36 cellular contexts compared by ENCODE assay signal in genomic region chr16:3092501-3092991, GRCh38. TPM values are rescaled to one million over a fixed set of nuclear protein-coding genes. Genes with fewer than 3 reads are reported as not detected.
DNase-seq lines count a peak whose midpoint lies in the region; ATAC-seq and TF ChIP-seq lines count a peak whose summit lies in the region.
"Had no signal": no experiment of that assay in that cellular context is flagged by ENCODE, and none has a peak within 500 bp of the region (broad histone marks: within the 10 kb centered on the region; RNA-seq: fewer than 3 reads in every experiment).

No MANE protein-coding gene starts in this region.

- H3K9me3 ChIP-seq in DOHH2 (ENCODE audit: control insufficient read depth, insufficient read depth, low read length) (no peaks in the 10 kb centered on the region), OCI-LY7 (ENCODE audit: low read length) (no peaks in the 10 kb centered on the region), mesenchymal stem cell (ENCODE audit: control insufficient read depth, low read length) (no peaks in the 10 kb centered on the region)
- H3K9me3 ChIP-seq: A549, psoas muscle, tibial nerve had no signal

- TF ChIP-seq CTCF in DOHH2 (IDR thresholded peaks at IDR 0.05; ENCODE audit: low read depth, low read length, poor library complexity, severe bottlenecking) (no peak), OCI-LY7 (conservative IDR thresholded peaks at IDR 0.05; ENCODE audit: low read length) (no peak)

- H3K4me3 ChIP-seq in DOHH2 (ENCODE audit: low read length): no peak overlapping the region
- no peak overlapping the region for H3K4me3 ChIP-seq in OCI-LY7 (ENCODE audit: low read depth, low read length, poor library complexity, severe bottlenecking)
- H3K4me3 ChIP-seq in mesenchymal stem cell (ENCODE audit: insufficient read depth in 1 of 2, low read depth in 1 of 2, low read length in 2 of 2): no peak overlapping the region
- H3K4me3 ChIP-seq: A549, psoas muscle, tibial nerve had no signal

- H3F3A ChIP-seq in DOHH2 (ENCODE audit: control insufficient read depth, insufficient read depth): no peaks in the 10 kb centered on the region

- peak overlapping the region; percentile 25 for H3K27ac Mint-ChIP-seq in activated CD4-positive, alpha-beta T cell treated with anti-CD3 and anti-CD28 coated beads, Interleukin-2, amount 10 ng/mL, durations not matched to agents 24 days and 14 days
- H3K27ac Mint-ChIP-seq: activated T-cell treated with anti-CD3 and anti-CD28 coated beads, Interleukin-2, amount 50 U/mL, for 72 hours; CD8-positive, alpha-beta T cell; endodermal cell; naive B cell had no signal

- POLR2A ChIA-PET in OCI-LY7 (lab: Charles Lee): interaction anchor here (1.1 kb wide), 1 partner anchor 18 kb away, joined by 5 read pairs; no protein-coding TSS in a partner anchor

- no peak overlapping the region for H3K9ac ChIP-seq in mesenchymal stem cell (ENCODE audit: low read length)

- H3K4ac ChIP-seq in mesenchymal stem cell (ENCODE audit: low read depth in 1 of 2, low read length in 2 of 2): no peak overlapping the region

- no peaks in the 10 kb centered on the region for H3K9me3 Mint-ChIP-seq in activated CD4-positive, alpha-beta T cell treated with anti-CD3 and anti-CD28 coated beads, Interleukin-2, amount 10 ng/mL, durations not matched to agents 24 days and 14 days
- H3K9me3 Mint-ChIP-seq: activated T-cell treated with anti-CD3 and anti-CD28 coated beads, Interleukin-2, amount 50 U/mL, for 72 hours; CD8-positive, alpha-beta T cell; endodermal cell; naive B cell had no signal

- H3K9me2 ChIP-seq in DOHH2 (replicated peaks; ENCODE audit: control insufficient read depth, low read length) (no peaks in the 10 kb centered on the region), OCI-LY7 (ENCODE audit: insufficient read depth, low read length) (no peaks in the 10 kb centered on the region)

- H3K27ac ChIP-seq in DOHH2 (ENCODE audit: low read depth, low read length) (no peak overlapping the region), OCI-LY7 (ENCODE audit: low read depth, low read length, poor library complexity, severe bottlenecking) (no peak overlapping the region), mesenchymal stem cell (ENCODE audit: low read length, poor library complexity, severe bottlenecking) (no peak overlapping the region)
- H3K27ac ChIP-seq: A549, psoas muscle, tibial nerve had no signal

- WGBS in mesenchymal stem cell: 79% methylated on average over 23 of the region's 23 CpGs

- H2AK5ac ChIP-seq in mesenchymal stem cell (ENCODE audit: low read length, severe bottlenecking): no peak overlapping the region

- H3K36me3 ChIP-seq in DOHH2 (ENCODE audit: control insufficient read depth, low read length) (no peaks in the 10 kb centered on the region), OCI-LY7 (ENCODE audit: insufficient read depth, low read length) (no peaks in the 10 kb centered on the region), mesenchymal stem cell (ENCODE audit: control insufficient read depth in 1 of 2, insufficient read depth in 2 of 2, low read depth in 1 of 2, low read length in 2 of 2) (no peaks in the 10 kb centered on the region)
- H3K36me3 ChIP-seq: tibial nerve had no signal

- H3K36me3 Mint-ChIP-seq in activated CD4-positive, alpha-beta T cell treated with anti-CD3 and anti-CD28 coated beads, Interleukin-2, amount 10 ng/mL, durations not matched to agents 24 days and 14 days (ENCODE audit: low read depth): no peaks in the 10 kb centered on the region
- H3K36me3 Mint-ChIP-seq: brain; CD8-positive, alpha-beta T cell; naive B cell had no signal

- no peak overlapping the region for H3K14ac ChIP-seq in mesenchymal stem cell (ENCODE audit: low read length in 2 of 2)

- DNase-seq in activated CD4-positive, alpha-beta T cell treated with anti-CD3 and anti-CD28 coated beads, Interleukin-2, amount 10 ng/mL, durations not matched to agents 24 days and 14 days: no peak
- DNase-seq in activated CD4-positive, alpha-beta T cell treated with anti-CD3 and anti-CD28 coated beads, Interleukin-2, amount 50 U/mL, for 48 hours: no peak
- DNase-seq in OCI-LY7 (ENCODE audit: low spot score): no peak
- DNase-seq in mesenchymal stem cell: no peak
- no peak for DNase-seq in stimulated activated naive CD8-positive, alpha-beta T cell treated with anti-CD3 and anti-CD28 coated beads, Interleukin-15, Interleukin-2, amounts not matched to agents 100 U/mL and 50 U/mL, for 24 hours
- DNase-seq in DMS 273 (lab: John Stamatoyannopoulos, UW; ENCODE audit: unreplicated experiment): no peak
- DNase-seq in epidermal melanocyte (ENCODE audit: insufficient read length, low spot score): no peak
- DNase-seq: activated CD4-positive, alpha-beta T cell treated with anti-CD3 and anti-CD28 coated beads for 48 hours; activated naive CD4-positive, alpha-beta T cell; activated T-cell treated with anti-CD3 and anti-CD28 coated beads, Interleukin-2, amount 50 U/mL, for 72 hours; AML-193; CD8-positive, alpha-beta T cell; cerebellar nuclear complex; dermis blood vessel endothelial cell; EL; endodermal cell; glutamatergic neuron; islet precursor cell; midbrain; naive B cell; NCI-H1436 treated with DMSO at 0.1 percent for 48 hours; NCI-H446 treated with DMSO at 0.1 percent for 48 hours; nucleus accumbens; Right ventricle myocardium superior; stimulated activated CD4-positive, alpha-beta T cell treated with anti-CD3 and anti-CD28 coated beads, Interleukin-15, amount 100 ng/mL, for 24 hours; stimulated activated CD4-positive, alpha-beta T cell treated with anti-CD3 and anti-CD28 coated beads, Interleukin-4, amount 100 ng/mL, for 4 hours had no signal

- H3K27me3 Mint-ChIP-seq in activated CD4-positive, alpha-beta T cell treated with anti-CD3 and anti-CD28 coated beads, Interleukin-2, amount 10 ng/mL, durations not matched to agents 24 days and 14 days: no peaks in the 10 kb centered on the region

- H3K27me3 ChIP-seq in DOHH2 (ENCODE audit: control insufficient read depth, low read length): 0 out of 2 replicates have a peak, but pooled peaks cover 2% of the 10 kb centered on the region
- H3K27me3 ChIP-seq in mesenchymal stem cell (ENCODE audit: control insufficient read depth in 1 of 2, insufficient read depth in 1 of 2, low read length in 2 of 2): peaks cover 19 to 37% of the 10 kb centered on the region in 2 experiments

- peaks cover 22% of the 10 kb centered on the region for H3K4me1 ChIP-seq in DOHH2 (ENCODE audit: control insufficient read depth, low read length)
- peaks cover 26% of the 10 kb centered on the region for H3K4me1 ChIP-seq in OCI-LY7 (ENCODE audit: insufficient read depth, low read length, poor library complexity, severe bottlenecking)
- peaks cover 3% of the 10 kb centered on the region for H3K4me1 ChIP-seq in mesenchymal stem cell (ENCODE audit: control insufficient read depth, insufficient read depth, low read depth, low read length)

- peak overlapping the region; percentile 21 for H2BK15ac ChIP-seq in mesenchymal stem cell (ENCODE audit: low read depth, poor library complexity, severe bottlenecking)

- H3K79me1 ChIP-seq in mesenchymal stem cell (replicated peaks; ENCODE audit: low read length, poor library complexity, severe bottlenecking): no peaks in the 10 kb centered on the region

- H3K79me2 ChIP-seq in DOHH2 (ENCODE audit: control insufficient read depth, low read length) (no peaks in the 10 kb centered on the region), OCI-LY7 (ENCODE audit: insufficient read depth, low read depth, low read length) (no peaks in the 10 kb centered on the region)

- H3K4me2 ChIP-seq in DOHH2 (ENCODE audit: low read length): peak overlapping the region; percentile 40
- peak overlapping the region; percentile 48 for H3K4me2 ChIP-seq in OCI-LY7 (ENCODE audit: low read length)
- H3K4me2 ChIP-seq in mesenchymal stem cell (ENCODE audit: low read length, poor library complexity, severe bottlenecking): no peak overlapping the region
- H3K4me2 ChIP-seq: A549 had no signal

- ATAC-seq in stimulated activated naive CD8-positive, alpha-beta T cell treated with anti-CD3 and anti-CD28 coated beads, Interleukin-15, Interleukin-2, amounts not matched to agents 100 U/mL and 50 U/mL, for 24 hours: no peak
- ATAC-seq: activated T-cell treated with anti-CD3 and anti-CD28 coated beads, Interleukin-2, amount 50 U/mL, for 72 hours; CD8-positive, alpha-beta T cell; esophagus mucosa; HCT116; Panc1; psoas muscle had no signal

- peaks cover 31% of the 10 kb centered on the region for H3K4me1 Mint-ChIP-seq in activated CD4-positive, alpha-beta T cell treated with anti-CD3 and anti-CD28 coated beads, Interleukin-2, amount 10 ng/mL, durations not matched to agents 24 days and 14 days

- H4K8ac ChIP-seq in mesenchymal stem cell (ENCODE audit: low read length): no peak overlapping the region

- H2BK5ac ChIP-seq in mesenchymal stem cell (ENCODE audit: low read depth, low read length, poor library complexity, severe bottlenecking): no peak overlapping the region

- H2AFZ ChIP-seq in OCI-LY7 (ENCODE audit: low read length): peak overlapping the region; percentile 74; the same call in 1 of the 2 replicates
- H2AFZ ChIP-seq in mesenchymal stem cell (ENCODE audit: low read depth, low read length): no peak overlapping the region

- CTCF ChIA-PET in OCI-LY7 (lab: Charles Lee; ENCODE audit: unreplicated experiment): no interaction called here

- no peak overlapping the region for H4K91ac ChIP-seq in mesenchymal stem cell (ENCODE audit: low read length)

- BruUV-seq in OCI-LY7 (replicated peaks; lab: Mats Ljungman, UMichigan): no TSS peak

- no peak overlapping the region for H3K23ac ChIP-seq in mesenchymal stem cell (ENCODE audit: low read length in 2 of 2)

- H4K20me1 ChIP-seq in DOHH2 (ENCODE audit: control insufficient read depth, insufficient read depth, low read depth, low read length) (no peaks in the 10 kb centered on the region), OCI-LY7 (ENCODE audit: insufficient read depth, low read length) (no peaks in the 10 kb centered on the region)

- intact Hi-C loops in activated CD4-positive, alpha-beta T cell treated with anti-CD3 and anti-CD28 coated beads, Interleukin-2, amount 10 ng/mL, durations not matched to agents 24 days and 14 days (cut with micrococcal nuclease): no loop called here
- intact Hi-C loops in OCI-LY7 (cut with micrococcal nuclease; ENCODE audit: unreplicated experiment): no loop called here

- no peak overlapping the region for H2BK12ac ChIP-seq in mesenchymal stem cell (ENCODE audit: low read length in 2 of 2)

- H3K4me3 Mint-ChIP-seq in activated CD4-positive, alpha-beta T cell treated with anti-CD3 and anti-CD28 coated beads, Interleukin-2, amount 10 ng/mL, durations not matched to agents 24 days and 14 days: no peak overlapping the region
- H3K4me3 Mint-ChIP-seq: activated T-cell treated with anti-CD3 and anti-CD28 coated beads, Interleukin-2, amount 50 U/mL, for 72 hours; brain; CD8-positive, alpha-beta T cell; endodermal cell; naive B cell had no signal

- H3K18ac ChIP-seq in mesenchymal stem cell (ENCODE audit: low read depth in 1 of 2, low read length in 2 of 2): no peak overlapping the region

- no peak overlapping the region for H2BK120ac ChIP-seq in mesenchymal stem cell (ENCODE audit: low read depth, low read length)

RNA-seq across cellular contexts. Expression of gene ZSCAN10, which starts 6.5 kb away (rescaled TPM):
- not detected in 2 replicates for total RNA-seq in activated CD4-positive, alpha-beta T cell treated with anti-CD3 and anti-CD28 coated beads, Interleukin-2, amount 10 ng/mL, durations not matched to agents 24 days and 14 days
- 0.09 TPM in 1 of 2 replicates, not detected in the other for total RNA-seq in OCI-LY7 (2014; rRNA removed; shearing (Covaris generic))
- 0.49 and 0.72 TPM in 2 replicates for total RNA-seq in OCI-LY7 (2022)
- polyA plus RNA-seq in mesenchymal stem cell (2013, experiment 1 of 2): not detected
- not detected for polyA plus RNA-seq in mesenchymal stem cell (2013, experiment 2 of 2)
- total RNA-seq: dermis blood vessel endothelial cell, esophagus mucosa, fibroblast of villous mesenchyme, liver, Right ventricle myocardium superior, tibial nerve had no signal
- polyA plus RNA-seq: liver had no signal

RNA-seq across cellular contexts. Expression of gene ZNF205, which starts 19.8 kb away (rescaled TPM):
- total RNA-seq in activated CD4-positive, alpha-beta T cell treated with anti-CD3 and anti-CD28 coated beads, Interleukin-2, amount 10 ng/mL, durations not matched to agents 24 days and 14 days: 0.21 and 0.47 TPM in 2 replicates
- 0.67 and 1.2 TPM in 2 replicates for total RNA-seq in OCI-LY7 (2014; rRNA removed; shearing (Covaris generic))
- total RNA-seq in OCI-LY7 (2022): 0.30 TPM in 1 of 2 replicates, not detected in the other
- 8.4 TPM for polyA plus RNA-seq in mesenchymal stem cell (2013, experiment 1 of 2)
- 8.1 TPM for polyA plus RNA-seq in mesenchymal stem cell (2013, experiment 2 of 2)
- total RNA-seq: CD8-positive, alpha-beta T cell had no signal

RNA-seq across cellular contexts. Expression of gene IL32, which starts 27.1 kb away (rescaled TPM):
- 918 and 934 TPM in 2 replicates for total RNA-seq in activated CD4-positive, alpha-beta T cell treated with anti-CD3 and anti-CD28 coated beads, Interleukin-2, amount 10 ng/mL, durations not matched to agents 24 days and 14 days
- not detected in 2 replicates for total RNA-seq in OCI-LY7 (2014; rRNA removed; shearing (Covaris generic))
- not detected in 2 replicates for total RNA-seq in OCI-LY7 (2022)
- 5.7 TPM for polyA plus RNA-seq in mesenchymal stem cell (2013, experiment 1 of 2)
- 5.9 TPM for polyA plus RNA-seq in mesenchymal stem cell (2013, experiment 2 of 2)

RNA-seq across cellular contexts. Expression of gene ZNF213, which starts 42.3 kb away (rescaled TPM):
- 9.5 and 10.6 TPM in 2 replicates for total RNA-seq in activated CD4-positive, alpha-beta T cell treated with anti-CD3 and anti-CD28 coated beads, Interleukin-2, amount 10 ng/mL, durations not matched to agents 24 days and 14 days
- total RNA-seq in OCI-LY7 (2014; rRNA removed; shearing (Covaris generic)): 3.4 and 4.8 TPM in 2 replicates
- 8.5 and 9.1 TPM in 2 replicates for total RNA-seq in OCI-LY7 (2022)
- 6.1 TPM for polyA plus RNA-seq in mesenchymal stem cell (2013, experiment 1 of 2)
- 5.7 TPM for polyA plus RNA-seq in mesenchymal stem cell (2013, experiment 2 of 2)

RNA-seq across cellular contexts. Expression of gene MMP25, which starts 46.2 kb away (rescaled TPM):
- total RNA-seq in activated CD4-positive, alpha-beta T cell treated with anti-CD3 and anti-CD28 coated beads, Interleukin-2, amount 10 ng/mL, durations not matched to agents 24 days and 14 days: 8.1 and 10.2 TPM in 2 replicates
- 0.63 and 2.6 TPM in 2 replicates for total RNA-seq in OCI-LY7 (2014; rRNA removed; shearing (Covaris generic))
- 5.6 and 5.8 TPM in 2 replicates for total RNA-seq in OCI-LY7 (2022)
- polyA plus RNA-seq in mesenchymal stem cell (2013, experiment 1 of 2): 0.01 TPM
- polyA plus RNA-seq in mesenchymal stem cell (2013, experiment 2 of 2): 0.01 TPM
- total RNA-seq: dermis blood vessel endothelial cell had no signal

Comparison
In these comparisons a context has a peak if more than half of its experiments do, and no peak if none do; other contexts are left out.
1. RNA of gene IL32, which starts 27.1 kb away (total RNA-seq): 918 to 934 TPM in activated CD4-positive, alpha-beta T cell treated with anti-CD3 and anti-CD28 coated beads, Interleukin-2, amount 10 ng/mL, durations not matched to agents 24 days and 14 days; not detected in OCI-LY7; every median in the first group is over 100 times any median in the second.